In the genomic region with DNA sequence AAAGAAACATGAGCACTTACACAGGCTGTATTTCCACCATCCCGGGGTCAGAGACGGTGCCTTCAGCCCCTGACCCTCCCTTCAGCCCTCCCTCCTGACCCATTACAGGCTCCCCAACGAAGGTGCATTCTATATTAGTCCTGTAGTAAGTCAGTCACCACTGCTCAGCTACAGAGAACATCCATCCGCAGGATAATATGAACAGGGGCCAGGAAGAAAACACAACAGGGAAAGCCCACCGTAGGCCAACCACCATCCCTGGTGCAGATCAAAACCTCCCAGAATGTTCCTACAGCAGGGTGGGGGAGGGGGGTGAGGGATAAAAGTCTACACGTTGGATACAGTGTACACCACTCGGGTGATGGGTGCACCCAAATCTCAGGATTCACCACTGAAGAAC, we compare ENCODE assay signal across 13 cellular contexts. TPM values are rescaled to one million over a fixed set of nuclear protein-coding genes. Genes with fewer than 3 reads are reported as not detected.
DNase-seq lines count a peak whose midpoint lies in the region; ATAC-seq and TF ChIP-seq lines count a peak whose summit lies in the region.
"Had no signal": no experiment of that assay in that cellular context is flagged by ENCODE, and none has a peak within 500 bp of the region (broad histone marks: within the 10 kb centered on the region; RNA-seq: fewer than 3 reads in every experiment).

No MANE protein-coding gene starts in this region.

- H4K20me1 ChIP-seq in BLaER1, result peaks cover 85% of the 10 kb centered on the region

- TF ChIP-seq CTCF in psoas muscle (IDR thresholded peaks at IDR 0.05), result no peak

- H3K36me3 ChIP-seq in BLaER1 (peaks cover 23% of the 10 kb centered on the region), SK-N-MC (ENCODE audit: insufficient read depth, low read length) (peaks cover 20% of the 10 kb centered on the region), psoas muscle (ENCODE audit: insufficient read depth in 1 of 2, low read depth in 1 of 2) (no peaks in the 10 kb centered on the region)

- ATAC-seq in psoas muscle, result no peak
- no peak for ATAC-seq in HG03442 (IDR thresholded peaks at IDR 0.05; ENCODE audit: unreplicated experiment)
- no peak for ATAC-seq in GM18517 (IDR thresholded peaks at IDR 0.05; ENCODE audit: unreplicated experiment)
- no peak for ATAC-seq in HG03520 (IDR thresholded peaks at IDR 0.05; ENCODE audit: unreplicated experiment)
- ATAC-seq: effector memory CD8-positive, alpha-beta T cell had no signal

- H3K27ac ChIP-seq in BLaER1 (peak overlapping the region; percentile 82), SK-N-MC (peak overlapping the region; percentile 93; the same call in 1 of the 2 replicates), psoas muscle (peak overlapping the region; percentile 3)

- H3K9me3 ChIP-seq in BLaER1 (peaks cover 14% of the 10 kb centered on the region), SK-N-MC (ENCODE audit: low read depth, low read length) (0 out of 2 replicates have a peak, but pooled peaks cover 5% of the 10 kb centered on the region), psoas muscle (no peaks in the 10 kb centered on the region)

- intact Hi-C loops in psoas muscle (cut with DNase I), result no loop called here

- H3K4me3 ChIP-seq in BLaER1 (peak overlapping the region; percentile 8; the same call in 1 of the 2 replicates), SK-N-MC (no peak overlapping the region; the same call in 1 of the 2 replicates), psoas muscle (no peak overlapping the region)

- H3K9ac ChIP-seq in BLaER1, result peak overlapping the region; percentile 51
- H3K9ac ChIP-seq in SK-N-MC (ENCODE audit: insufficient read length), result peak overlapping the region; percentile 68

- H3K4me1 ChIP-seq in BLaER1 (peaks cover 75% of the 10 kb centered on the region), psoas muscle (peaks cover 4% of the 10 kb centered on the region)

- DNase-seq in SK-N-MC (ENCODE audit: low read depth, low spot score) (no peak), iPS-NIHi11 (ENCODE audit: low spot score) (peak; percentile 1), psoas muscle (peak in 1 of 2 donors; percentile 4), NCI-H446 (lab: John Stamatoyannopoulos, UW) (no peak)
- DNase-seq: activated CD4-positive, alpha-beta T cell treated with anti-CD3 and anti-CD28 coated beads, Interleukin-2, amount 50 U/mL, for 1 hour; DMS153; effector memory CD8-positive, alpha-beta T cell; NCI-H524; T-helper 9 cell had no signal

- WGBS in psoas muscle, 3 donors, result 31 to 46% (median 39%) methylated on average over 7 of the region's 7 CpGs

- H3K4me2 ChIP-seq in BLaER1, result peak overlapping the region; percentile 85

- no peaks in the 10 kb centered on the region for H3K27me3 ChIP-seq in BLaER1
- peaks cover 0 to 16% (median 5%) of the 10 kb centered on the region in 3 donors for H3K27me3 ChIP-seq in psoas muscle (ENCODE audit: insufficient read depth in 3 of 3, low read length in 2 of 3)

RNA-seq across cellular contexts. Expression of gene PXDN, which starts 15.1 kb away (rescaled TPM):
- 10 to 100 TPM in 3 of 4 donors, 1 to 10 TPM in 1; 8.5 to 15.4 (median 12.6) TPM for total RNA-seq in psoas muscle
- 1 to 10 TPM; 4.1 to 9.4 (median 4.8) TPM for polyA plus RNA-seq in psoas muscle

Comparison
In these comparisons a context has a peak if more than half of its experiments do, and no peak if none do; other contexts are left out.
1. H3K27ac ChIP-seq: peak in every context shown above with its lines; median percentile 93 in SK-N-MC; 82 in BLaER1; 3 in psoas muscle.